15 cellular contexts compared by ENCODE assay signal in genomic region chr3:99710094-99710493, GRCh38.
DNase-seq lines count a peak whose midpoint lies in the region; ATAC-seq, FAIRE-seq and TF ChIP-seq lines count a peak whose summit lies in the region.
"Had no signal": no experiment of that assay in that cellular context is flagged by ENCODE, and none has a peak within 500 bp of the region (broad histone marks: within the 10 kb centered on the region; RNA-seq: fewer than 3 reads in every experiment).

No MANE protein-coding gene starts in this region.

- H3K27ac ChIP-seq in ascending aorta (peak overlapping the region; percentile 19 to 23), endothelial cell of umbilical vein (ENCODE audit: insufficient read depth, low read depth, low read length) (peak overlapping the region; percentile 77), osteoblast (ENCODE audit: low read depth, low read length) (peak overlapping the region; percentile 81), body of pancreas (no peak overlapping the region), uterus (no peak overlapping the region), hepatocyte (no peak overlapping the region)
- H3K27ac ChIP-seq: 22Rv1; BLaER1 treated with 17β-estradiol and CSF1 and Interleukin-3, amounts not matched to agents 10 nM and 100 nM had no signal

- no TSS peak for BruUV-seq in endothelial cell of umbilical vein (replicated peaks; lab: Mats Ljungman, UMichigan)

- TF ChIP-seq POLR2A in endothelial cell of umbilical vein (IDR thresholded peaks at IDR 0.05; ENCODE audit: low read depth, low read length) (no peak), body of pancreas (IDR thresholded peaks at IDR 0.05) (no peak), uterus (IDR thresholded peaks at IDR 0.05) (no peak)

- H4K20me1 ChIP-seq in endothelial cell of umbilical vein (replicated peaks; ENCODE audit: control insufficient read depth, extremely low read depth, insufficient read depth, low read length) = no peaks in the 10 kb centered on the region
- H4K20me1 ChIP-seq in osteoblast (ENCODE audit: insufficient read depth, low read length) = peaks cover 5% of the 10 kb centered on the region
- no peaks in the 10 kb centered on the region for H4K20me1 ChIP-seq in hepatocyte (ENCODE audit: insufficient read depth, poor library complexity, severe bottlenecking)
- H4K20me1 ChIP-seq: BLaER1 treated with 17β-estradiol and CSF1 and Interleukin-3, amounts not matched to agents 10 nM and 100 nM had no signal

- FAIRE-seq in endothelial cell of umbilical vein (lab: Jason Lieb, UNC) = no peak
- FAIRE-seq: H1 had no signal

- ATAC-seq in body of pancreas = no peak

- H3K4me3 ChIP-seq in ascending aorta (no peak overlapping the region), endothelial cell of umbilical vein (replicated peaks in 1 of 3; ENCODE audit: insufficient read depth in 1 of 3, low read depth in 1 of 3, low read length in 3 of 3) (no peak overlapping the region), osteoblast (ENCODE audit: insufficient read depth, low read length) (no peak overlapping the region), body of pancreas (no peak overlapping the region), uterus (no peak overlapping the region), hepatocyte (no peak overlapping the region)
- H3K4me3 ChIP-seq: BLaER1 treated with 17β-estradiol and CSF1 and Interleukin-3, amounts not matched to agents 10 nM and 100 nM; HAP-1 had no signal

- H3K9me2 ChIP-seq in hepatocyte (replicated peaks; ENCODE audit: insufficient read depth) = no peaks in the 10 kb centered on the region

- dilution Hi-C loops in endothelial cell of umbilical vein (cut with MboI; ENCODE audit: extremely low pct_ligation_motif_present, low sequenced_read_pairs) = no loop called here

- peaks cover 3 to 45% of the 10 kb centered on the region in 2 donors for H3K4me1 ChIP-seq in ascending aorta
- H3K4me1 ChIP-seq in endothelial cell of umbilical vein (ENCODE audit: control insufficient read depth, extremely low read depth, insufficient read depth, low read length) = peaks cover 30% of the 10 kb centered on the region
- peaks cover 67% of the 10 kb centered on the region for H3K4me1 ChIP-seq in osteoblast (ENCODE audit: insufficient read depth, low read length)
- H3K4me1 ChIP-seq in body of pancreas = no peaks in the 10 kb centered on the region
- H3K4me1 ChIP-seq in uterus = no peaks in the 10 kb centered on the region
- peaks cover 5% of the 10 kb centered on the region for H3K4me1 ChIP-seq in hepatocyte (ENCODE audit: insufficient read depth)
- H3K4me1 ChIP-seq: BLaER1 treated with 17β-estradiol and CSF1 and Interleukin-3, amounts not matched to agents 10 nM and 100 nM; HAP-1 had no signal

- POLR2A ChIA-PET in endothelial cell of umbilical vein (lab: Charles Lee) = no interaction called here

- H3K36me3 ChIP-seq in ascending aorta = peaks cover 0 to 9% of the 10 kb centered on the region in 2 donors
- peaks cover 10 to 16% of the 10 kb centered on the region in 2 experiments for H3K36me3 ChIP-seq in endothelial cell of umbilical vein (ENCODE audit: control insufficient read depth in 2 of 2, extremely low read depth in 1 of 2, insufficient read depth in 2 of 2, low read length in 2 of 2)
- peaks cover 56% of the 10 kb centered on the region for H3K36me3 ChIP-seq in osteoblast (ENCODE audit: insufficient read depth, low read length)
- H3K36me3 ChIP-seq in body of pancreas (replicated peaks in 1 of 2; ENCODE audit: insufficient read depth in 1 of 2, low read depth in 2 of 2) = no peaks in the 10 kb centered on the region
- H3K36me3 ChIP-seq in uterus = no peaks in the 10 kb centered on the region
- H3K36me3 ChIP-seq in hepatocyte (replicated peaks; ENCODE audit: insufficient read depth, low read depth) = no peaks in the 10 kb centered on the region
- H3K36me3 ChIP-seq: BLaER1 treated with 17β-estradiol and CSF1 and Interleukin-3, amounts not matched to agents 10 nM and 100 nM; HAP-1 had no signal

- no peaks in the 10 kb centered on the region for H3K79me2 ChIP-seq in endothelial cell of umbilical vein (ENCODE audit: control insufficient read depth, insufficient read depth, low read length)
- peaks cover 3% of the 10 kb centered on the region for H3K79me2 ChIP-seq in osteoblast (ENCODE audit: insufficient read depth, low read length)
- H3K79me2 ChIP-seq in hepatocyte = no peaks in the 10 kb centered on the region

- WGBS in body of pancreas, 2 donors = 87 to 89% methylated on average over 3 of the region's 3 CpGs
- WGBS in hepatocyte (ENCODE audit: low lambda C conversion rate, missing lambda C conversion rate) = 96% methylated on average over 3 of the region's 3 CpGs

- DNase-seq in A172 (ENCODE audit: low spot score) (peak; percentile 23), ascending aorta (ENCODE audit: low spot score in 2 of 2) (no peak), endothelial cell of umbilical vein (ENCODE audit: low read depth, low spot score) (no peak), osteoblast (ENCODE audit: insufficient read length, low spot score, missing footprints) (no peak), body of pancreas (no peak), NCI-H2196 treated with DMSO at 0.1 percent for 48 hours (lab: John Stamatoyannopoulos, UW; ENCODE audit: unreplicated experiment) (no peak), uterus (no peak), hepatocyte (ENCODE audit: low spot score) (no peak)
- DNase-seq: ACHN; CD4-positive, CD25-positive, alpha-beta regulatory T cell; DMS53 had no signal

- intact Hi-C loops in ascending aorta (cut with DNase I) = loop anchor here (5.0 kb wide), 1 partner anchor 53 kb away; no protein-coding TSS in a partner anchor
- intact Hi-C loops in endothelial cell of umbilical vein (cut with micrococcal nuclease) = no loop called here
- intact Hi-C loops in body of pancreas (cut with DNase I) = no loop called here
- intact Hi-C loops in uterus (cut with DNase I; ENCODE audit: low total_unique reads) = no loop called here

- H2AFZ ChIP-seq in endothelial cell of umbilical vein (ENCODE audit: low read depth, low read length) (no peak overlapping the region), osteoblast (ENCODE audit: low read length) (no peak overlapping the region), hepatocyte (no peak overlapping the region)

- H3K9me1 ChIP-seq in endothelial cell of umbilical vein (replicated peaks; ENCODE audit: control insufficient read depth, extremely low read depth, insufficient read depth, low read length) = no peaks in the 10 kb centered on the region

- H3K9me3 ChIP-seq in ascending aorta (no peaks in the 10 kb centered on the region), endothelial cell of umbilical vein (replicated peaks; ENCODE audit: control insufficient read depth, insufficient read depth, low read length) (no peaks in the 10 kb centered on the region), osteoblast (ENCODE audit: low read depth, low read length) (no peaks in the 10 kb centered on the region), body of pancreas (no peaks in the 10 kb centered on the region), uterus (no peaks in the 10 kb centered on the region), hepatocyte (ENCODE audit: low read depth) (no peaks in the 10 kb centered on the region)
- H3K9me3 ChIP-seq: BLaER1 treated with 17β-estradiol and CSF1 and Interleukin-3, amounts not matched to agents 10 nM and 100 nM; HAP-1 had no signal

- H3K4me2 ChIP-seq in endothelial cell of umbilical vein (ENCODE audit: insufficient read depth, low read length) (no peak overlapping the region), osteoblast (ENCODE audit: insufficient read depth, low read length) (no peak overlapping the region), hepatocyte (no peak overlapping the region)
- H3K4me2 ChIP-seq: BLaER1 treated with 17β-estradiol and CSF1 and Interleukin-3, amounts not matched to agents 10 nM and 100 nM had no signal

- TF ChIP-seq CTCF in ascending aorta (IDR thresholded peaks at IDR 0.05) = no peak
- no peak for TF ChIP-seq CTCF in endothelial cell of umbilical vein (IDR thresholded peaks at IDR 0.05; ENCODE audit: extremely low read depth in 1 of 2, insufficient read depth in 1 of 2, low read depth in 1 of 2, low read length in 2 of 2)
- TF ChIP-seq CTCF in osteoblast (IDR thresholded peaks at IDR 0.05; ENCODE audit: extremely low read depth, low read depth, low read length) = no peak
- no peak for TF ChIP-seq CTCF in body of pancreas (IDR thresholded peaks at IDR 0.05)
- no peak for TF ChIP-seq CTCF in uterus (IDR thresholded peaks at IDR 0.05)
- no peak for TF ChIP-seq CTCF in hepatocyte (IDR thresholded peaks at IDR 0.05; ENCODE audit: poor library complexity)

- H3K9ac ChIP-seq in endothelial cell of umbilical vein (replicated peaks; ENCODE audit: extremely low read depth, insufficient read depth, low read length) = no peak overlapping the region
- H3K9ac ChIP-seq: BLaER1 treated with 17β-estradiol and CSF1 and Interleukin-3, amounts not matched to agents 10 nM and 100 nM had no signal

- CTCF ChIA-PET in endothelial cell of umbilical vein (lab: Charles Lee) = interaction anchor here (1.6 kb wide), 1 partner anchor 13 kb away, joined by 4 read pairs; no protein-coding TSS in a partner anchor

- H3K27me3 ChIP-seq in ascending aorta (no peaks in the 10 kb centered on the region), endothelial cell of umbilical vein (ENCODE audit: control insufficient read depth in 2 of 2, insufficient read depth in 2 of 2, low read length in 2 of 2) (no peaks in the 10 kb centered on the region), osteoblast (ENCODE audit: insufficient read depth, low read length) (no peaks in the 10 kb centered on the region), body of pancreas (no peaks in the 10 kb centered on the region), uterus (no peaks in the 10 kb centered on the region), hepatocyte (no peaks in the 10 kb centered on the region)
- H3K27me3 ChIP-seq: BLaER1 treated with 17β-estradiol and CSF1 and Interleukin-3, amounts not matched to agents 10 nM and 100 nM had no signal

TF ChIP-seq in endothelial cell of umbilical vein, 7 proteins besides CTCF, POLR2A, EP300 and RAD21:
- TF ChIP-seq MAX (IDR thresholded peaks at IDR 0.05; ENCODE audit: insufficient read depth, insufficient read length) (no peak), FOS (IDR thresholded peaks at IDR 0.05; ENCODE audit: borderline replicate concordance, insufficient read depth, low read length) (no peak), POLR2AphosphoS5 (IDR thresholded peaks at IDR 0.05; ENCODE audit: insufficient read depth, low read depth, low read length) (no peak), JUN (IDR thresholded peaks at IDR 0.05; ENCODE audit: borderline replicate concordance, insufficient read depth, insufficient read length, low read depth) (no peak), MYC (IDR thresholded peaks at IDR 0.05; ENCODE audit: low read depth, low read length) (no peak), EZH2 (IDR thresholded peaks at IDR 0.05; ENCODE audit: borderline replicate concordance, low read depth, low read length, severe bottlenecking) (no peak), GATA2 (IDR thresholded peaks at IDR 0.05; ENCODE audit: insufficient read depth, insufficient read length, low read depth, low read length) (no peak)

Comparison
In these comparisons a context has a peak if more than half of its experiments do, and no peak if none do; other contexts are left out.
1. H3K27ac ChIP-seq: peak in ascending aorta (2 of 2), endothelial cell of umbilical vein (single experiment) and osteoblast (single experiment); none in body of pancreas (0 of 4), uterus (0 of 2) and hepatocyte (single experiment).